ENCODE assay signal across 15 cellular contexts in the genomic region with DNA sequence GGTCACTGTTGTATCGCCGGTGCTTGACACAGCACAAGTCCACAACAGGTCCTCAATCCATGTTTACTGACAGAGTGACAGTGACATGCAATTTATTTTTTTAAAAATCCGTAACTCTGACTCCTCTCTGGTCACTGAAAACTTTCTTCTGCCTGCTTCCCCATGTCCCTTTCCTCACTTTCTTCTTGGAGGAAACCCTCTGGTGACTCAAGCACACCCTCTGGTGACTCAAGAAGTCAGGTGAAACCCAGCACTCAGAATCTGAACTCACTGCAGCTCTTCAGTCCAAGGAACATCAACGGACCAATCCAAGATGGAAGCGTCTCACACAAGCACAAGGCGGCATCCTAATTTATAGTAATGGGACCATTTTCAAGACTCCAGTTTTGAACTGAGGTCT.
"Had no signal": no experiment of that assay in that cellular context is flagged by ENCODE, and none has a peak within 500 bp of the region (broad histone marks: within the 10 kb centered on the region; RNA-seq: fewer than 3 reads in every experiment).

No MANE protein-coding gene starts in this region.

- H3K9me3 Mint-ChIP-seq: activated CD4-positive, alpha-beta T cell treated with anti-CD3 and anti-CD28 coated beads, Interleukin-2, amount 10 ng/mL, durations not matched to agents 24 days and 14 days; activated T-cell treated with anti-CD3 and anti-CD28 coated beads, Interleukin-2, amount 50 U/mL, for 72 hours; dendritic cell treated with granulocyte-macrophage colony-stimulating factor and Interleukin-4, amounts not matched to agents 40 ng/mL and 50 ng/mL, for 4 days; effector memory CD8-positive, alpha-beta T cell; mesothelial cell of epicardium; neural crest cell; stimulated activated memory B cell treated with anti-CD40 and anti-IgM and Interleukin-4, amounts not matched to agents 10 μg/mL and 1 μg/mL and 100 μg/mL, for 72 hours; WTC11 had no signal

- H3K4me3 ChIP-seq: ovary, tibial artery had no signal

- H3K27ac Mint-ChIP-seq: activated CD4-positive, alpha-beta T cell treated with anti-CD3 and anti-CD28 coated beads, Interleukin-2, amount 10 ng/mL, durations not matched to agents 24 days and 14 days; activated naive CD8-positive, alpha-beta T cell; activated T-cell treated with anti-CD3 and anti-CD28 coated beads, Interleukin-2, amount 50 U/mL, for 72 hours; dendritic cell treated with granulocyte-macrophage colony-stimulating factor and Interleukin-4, amounts not matched to agents 40 ng/mL and 50 ng/mL, for 4 days; effector memory CD8-positive, alpha-beta T cell; mesothelial cell of epicardium; stimulated activated memory B cell treated with anti-CD40 and anti-IgM and Interleukin-4, amounts not matched to agents 10 μg/mL and 1 μg/mL and 100 μg/mL, for 72 hours; WTC11 had no signal

- H3K27ac ChIP-seq: ovary, tibial artery had no signal

- H3K36me3 ChIP-seq: ovary, tibial artery had no signal

- H3K36me3 Mint-ChIP-seq: activated naive CD8-positive, alpha-beta T cell; mesothelial cell of epicardium; stimulated activated memory B cell treated with anti-CD40 and anti-IgM and Interleukin-4, amounts not matched to agents 10 μg/mL and 1 μg/mL and 100 μg/mL, for 72 hours; WTC11 had no signal

- H3K4me1 ChIP-seq: tibial artery had no signal

- DNase-seq: activated CD4-positive, alpha-beta T cell treated with anti-CD3 and anti-CD28 coated beads, Interleukin-2, amount 10 ng/mL, durations not matched to agents 24 days and 14 days; activated CD8-positive, alpha-beta memory T cell treated with anti-CD3 and anti-CD28 coated beads, Interleukin-2, amount 50 U/mL, for 48 hours; activated gamma-delta T cell treated with Interleukin-2 at 50 U/mL for 16 hours; activated T-cell treated with anti-CD3 and anti-CD28 coated beads, Interleukin-2, amount 50 U/mL, for 72 hours; amniotic stem cell; effector memory CD8-positive, alpha-beta T cell; kidney glomerular epithelial cell; ovary; tibial artery had no signal

- H3K4me3 Mint-ChIP-seq: activated CD4-positive, alpha-beta T cell treated with anti-CD3 and anti-CD28 coated beads, Interleukin-2, amount 10 ng/mL, durations not matched to agents 24 days and 14 days; activated naive CD8-positive, alpha-beta T cell; activated T-cell treated with anti-CD3 and anti-CD28 coated beads, Interleukin-2, amount 50 U/mL, for 72 hours; dendritic cell treated with granulocyte-macrophage colony-stimulating factor and Interleukin-4, amounts not matched to agents 40 ng/mL and 50 ng/mL, for 4 days; effector memory CD8-positive, alpha-beta T cell; mesothelial cell of epicardium; neural crest cell; stimulated activated memory B cell treated with anti-CD40 and anti-IgM and Interleukin-4, amounts not matched to agents 10 μg/mL and 1 μg/mL and 100 μg/mL, for 72 hours; WTC11 had no signal

- H3K9me3 ChIP-seq: ovary, tibial artery had no signal

- H3K27me3 ChIP-seq: ovary had no signal

- H3K4me1 Mint-ChIP-seq: activated CD4-positive, alpha-beta T cell treated with anti-CD3 and anti-CD28 coated beads, Interleukin-2, amount 10 ng/mL, durations not matched to agents 24 days and 14 days; stimulated activated memory B cell treated with anti-CD40 and anti-IgM and Interleukin-4, amounts not matched to agents 10 μg/mL and 1 μg/mL and 100 μg/mL, for 72 hours had no signal
